In the genomic region with DNA sequence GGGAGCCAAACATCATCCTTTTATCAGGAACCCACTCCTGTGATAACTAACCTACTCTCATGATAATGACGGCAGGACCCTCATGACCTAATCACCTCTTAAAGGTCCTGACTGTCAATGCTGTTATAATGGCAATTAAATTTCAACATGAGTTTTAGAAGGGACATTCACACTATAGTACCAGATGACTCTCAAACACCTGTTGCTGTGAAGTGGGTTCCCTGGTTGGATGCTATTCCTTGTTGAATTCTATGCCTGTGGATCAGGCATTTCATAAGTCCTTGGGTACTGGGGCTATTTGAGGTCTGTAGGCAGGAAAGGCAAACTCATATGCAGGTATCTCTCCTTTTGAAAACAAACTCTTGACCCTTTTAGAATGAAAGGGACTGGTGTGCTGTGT, we compare ENCODE assay signal across 1 cellular context.
A peak's percentile ranks its signal among the peaks of the same experiment; 100 is the strongest.
TF ChIP-seq lines count a peak whose summit lies in the region.

No MANE protein-coding gene starts in this region.

TF ChIP-seq in HEK293, 187 proteins besides CTCF, POLR2A, EP300 and RAD21:
- TF ChIP-seq SCRT1 (tag by site-specific recombination; IDR thresholded peaks at IDR 0.05; ENCODE audit: borderline replicate concordance) (peak; percentile 50; the same call in 1 of the 2 replicates), ZNF211 (tag by site-specific recombination; IDR thresholded peaks at IDR 0.05; ENCODE audit: low read depth) (no peak), HOXC10 (CRISPR knock-in tag; IDR thresholded peaks at IDR 0.05) (no peak), SCRT2 (tag by site-specific recombination; IDR thresholded peaks at IDR 0.05) (peak; percentile 80)
